10 cellular contexts compared by ENCODE assay signal in the genomic region with DNA sequence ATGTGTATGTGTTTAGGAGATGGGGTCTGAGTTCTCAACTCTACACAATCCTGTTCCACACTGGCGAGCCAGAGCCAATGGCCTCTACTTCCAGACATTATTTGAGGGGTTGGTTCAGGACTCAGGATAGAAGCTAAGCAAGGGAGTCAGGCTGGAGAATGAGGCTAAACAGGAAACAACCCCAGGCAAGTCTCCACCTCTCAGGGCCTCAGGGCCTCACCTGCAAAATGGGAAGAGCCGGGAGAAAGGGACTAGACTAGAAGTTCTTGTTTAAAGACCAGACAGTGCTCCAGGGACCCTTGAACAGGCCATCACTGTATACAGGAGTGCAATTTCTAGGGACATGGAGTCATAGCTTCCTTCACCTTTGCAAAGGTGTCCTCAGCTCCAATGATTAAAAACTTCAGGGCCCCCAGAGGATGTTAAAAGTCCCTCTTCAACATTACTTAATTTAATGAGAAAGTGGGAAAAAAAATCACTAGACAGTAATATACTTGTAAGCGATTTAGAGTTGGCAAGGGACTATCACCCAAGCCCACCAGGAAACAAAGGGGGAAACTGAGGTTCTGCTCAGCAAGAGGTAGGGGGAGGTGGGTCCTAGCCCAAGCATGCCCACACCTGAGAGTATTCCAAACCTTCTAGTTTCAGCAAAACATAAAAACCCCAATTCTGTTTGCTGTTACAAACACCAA. TPM values are rescaled to one million over a fixed set of nuclear protein-coding genes. Genes with fewer than 3 reads are reported as not detected.
DNase-seq lines count a peak whose midpoint lies in the region; TF ChIP-seq lines count a peak whose summit lies in the region.
"Had no signal": no experiment of that assay in that cellular context is flagged by ENCODE, and none has a peak within 500 bp of the region (broad histone marks: within the 10 kb centered on the region; RNA-seq: fewer than 3 reads in every experiment).

No MANE protein-coding gene starts in this region.

- peaks cover 43% of the 10 kb centered on the region for H3K4me1 Mint-ChIP-seq in activated CD4-positive, alpha-beta memory T cell treated with anti-CD3 and anti-CD28 coated beads for 36 hours (ENCODE audit: low read depth)
- H3K4me1 Mint-ChIP-seq in activated CD4-positive, alpha-beta memory T cell treated with anti-CD3 and anti-CD28 coated beads, Interleukin-2, amount 10 ng/mL, durations not matched to agents 7 days and 5 days: peaks cover 48% of the 10 kb centered on the region
- peaks cover 76% of the 10 kb centered on the region for H3K4me1 Mint-ChIP-seq in chondrocyte (ENCODE audit: low read depth)

- no peaks in the 10 kb centered on the region for H3K9me3 Mint-ChIP-seq in activated CD4-positive, alpha-beta memory T cell treated with anti-CD3 and anti-CD28 coated beads for 36 hours
- H3K9me3 Mint-ChIP-seq in activated CD4-positive, alpha-beta memory T cell treated with anti-CD3 and anti-CD28 coated beads, Interleukin-2, amount 10 ng/mL, durations not matched to agents 7 days and 5 days: no peaks in the 10 kb centered on the region
- H3K9me3 Mint-ChIP-seq in chondrocyte (ENCODE audit: low read depth): no peaks in the 10 kb centered on the region

- DNase-seq in activated CD4-positive, alpha-beta memory T cell treated with anti-CD3 and anti-CD28 coated beads for 36 hours: no peak
- DNase-seq in activated CD4-positive, alpha-beta memory T cell treated with anti-CD3 and anti-CD28 coated beads, Interleukin-2, amount 10 ng/mL, durations not matched to agents 7 days and 5 days: no peak
- no peak for DNase-seq in chondrocyte (ENCODE audit: low spot score)
- DNase-seq in thyroid gland: no peak
- no peak for DNase-seq in NCI-H2107 treated with DMSO at 0.1 percent for 48 hours (lab: John Stamatoyannopoulos, UW; ENCODE audit: unreplicated experiment)
- no peak for DNase-seq in SKM-1 treated with dmso at 0.1 percent for 144 hours (lab: John Stamatoyannopoulos, UW; ENCODE audit: unreplicated experiment)
- no peak for DNase-seq in NCI-H1694 (lab: John Stamatoyannopoulos, UW)
- DNase-seq: cerebellar nuclear complex, NCI-H524 treated with DMSO at 0.1 percent for 48 hours had no signal

- H3K9me3 ChIP-seq in muscle layer of colon (ENCODE audit: low read length) (no peaks in the 10 kb centered on the region), thyroid gland (no peaks in the 10 kb centered on the region)

- no peak for TF ChIP-seq CTCF in chondrocyte (IDR thresholded peaks at IDR 0.05)
- no peak for TF ChIP-seq CTCF in thyroid gland (IDR thresholded peaks at IDR 0.05)

- peaks cover 4% of the 10 kb centered on the region for H3K36me3 Mint-ChIP-seq in activated CD4-positive, alpha-beta memory T cell treated with anti-CD3 and anti-CD28 coated beads for 36 hours
- peaks cover 29% of the 10 kb centered on the region for H3K36me3 Mint-ChIP-seq in activated CD4-positive, alpha-beta memory T cell treated with anti-CD3 and anti-CD28 coated beads, Interleukin-2, amount 10 ng/mL, durations not matched to agents 7 days and 5 days (ENCODE audit: low read depth)
- peaks cover 6% of the 10 kb centered on the region for H3K36me3 Mint-ChIP-seq in chondrocyte (ENCODE audit: low read depth)

- no peaks in the 10 kb centered on the region for H3K27me3 Mint-ChIP-seq in activated CD4-positive, alpha-beta memory T cell treated with anti-CD3 and anti-CD28 coated beads for 36 hours
- H3K27me3 Mint-ChIP-seq in activated CD4-positive, alpha-beta memory T cell treated with anti-CD3 and anti-CD28 coated beads, Interleukin-2, amount 10 ng/mL, durations not matched to agents 7 days and 5 days: no peaks in the 10 kb centered on the region
- H3K27me3 Mint-ChIP-seq in chondrocyte (ENCODE audit: low read depth): no peaks in the 10 kb centered on the region

- no peak for TF ChIP-seq POLR2A in thyroid gland (IDR thresholded peaks at IDR 0.05)

- peak overlapping the region; percentile 25 for H3K27ac Mint-ChIP-seq in activated CD4-positive, alpha-beta memory T cell treated with anti-CD3 and anti-CD28 coated beads for 36 hours
- H3K27ac Mint-ChIP-seq in activated CD4-positive, alpha-beta memory T cell treated with anti-CD3 and anti-CD28 coated beads, Interleukin-2, amount 10 ng/mL, durations not matched to agents 7 days and 5 days: no peak overlapping the region
- peak overlapping the region; percentile 99 for H3K27ac Mint-ChIP-seq in chondrocyte (ENCODE audit: unreplicated experiment)

- H3K36me3 ChIP-seq in muscle layer of colon (ENCODE audit: insufficient read depth, low read length) (peaks cover 6% of the 10 kb centered on the region), thyroid gland (no peaks in the 10 kb centered on the region)

- H3K27ac ChIP-seq in muscle layer of colon (ENCODE audit: low read depth, low read length) (peak overlapping the region; percentile 80), thyroid gland (peak overlapping the region; percentile 99 to 100 (median 100))

- intact Hi-C loops in activated CD4-positive, alpha-beta memory T cell treated with anti-CD3 and anti-CD28 coated beads for 36 hours (cut with micrococcal nuclease): no loop called here
- intact Hi-C loops in thyroid gland (cut with DNase I): loop anchor here (5.0 kb wide), 1 partner anchor 43 kb away; a partner anchor contains a TSS

- H3K4me3 Mint-ChIP-seq in activated CD4-positive, alpha-beta memory T cell treated with anti-CD3 and anti-CD28 coated beads for 36 hours: no peak overlapping the region
- no peak overlapping the region for H3K4me3 Mint-ChIP-seq in activated CD4-positive, alpha-beta memory T cell treated with anti-CD3 and anti-CD28 coated beads, Interleukin-2, amount 10 ng/mL, durations not matched to agents 7 days and 5 days
- no peak overlapping the region for H3K4me3 Mint-ChIP-seq in chondrocyte (ENCODE audit: unreplicated experiment)

- CTCF ChIA-PET in activated CD4-positive, alpha-beta memory T cell treated with anti-CD3 and anti-CD28 coated beads for 36 hours (lab: Charles Lee): no interaction called here
- CTCF ChIA-PET in activated CD4-positive, alpha-beta memory T cell treated with anti-CD3 and anti-CD28 coated beads, Interleukin-2, amount 10 ng/mL, durations not matched to agents 7 days and 5 days (lab: Charles Lee): no interaction called here

- POLR2A ChIA-PET in activated CD4-positive, alpha-beta memory T cell treated with anti-CD3 and anti-CD28 coated beads for 36 hours (lab: Charles Lee): no interaction called here
- POLR2A ChIA-PET in activated CD4-positive, alpha-beta memory T cell treated with anti-CD3 and anti-CD28 coated beads, Interleukin-2, amount 10 ng/mL, durations not matched to agents 7 days and 5 days (lab: Charles Lee): no interaction called here

- H3K9ac ChIP-seq in muscle layer of colon (ENCODE audit: low read length): no peak overlapping the region

- 98 to 100% methylated on average over 3 of the region's 3 CpGs for WGBS in thyroid gland, 2 donors

- no peaks in the 10 kb centered on the region for H3K27me3 ChIP-seq in muscle layer of colon (ENCODE audit: control insufficient read depth in 1 of 2, insufficient read depth in 2 of 2, low read length in 2 of 2)
- H3K27me3 ChIP-seq in thyroid gland: no peaks in the 10 kb centered on the region

- H3K4me1 ChIP-seq in muscle layer of colon (ENCODE audit: insufficient read depth, low read length): peaks cover 62% of the 10 kb centered on the region
- peaks cover 64 to 94% of the 10 kb centered on the region in 2 donors for H3K4me1 ChIP-seq in thyroid gland

- H3K4me3 ChIP-seq in muscle layer of colon (ENCODE audit: low read depth in 1 of 2, low read length in 2 of 2): no peak overlapping the region
- H3K4me3 ChIP-seq in thyroid gland (replicated peaks in 1 of 3): no peak overlapping the region

RNA-seq across cellular contexts. Expression of a gene that starts 41.7 kb away (rescaled TPM):
- total RNA-seq in activated CD4-positive, alpha-beta memory T cell treated with anti-CD3 and anti-CD28 coated beads for 36 hours: 10 to 100 TPM; 28.1 to 29.6 TPM
- 10 to 100 TPM; 37.8 to 44.2 TPM for total RNA-seq in activated CD4-positive, alpha-beta memory T cell treated with anti-CD3 and anti-CD28 coated beads, Interleukin-2, amount 10 ng/mL, durations not matched to agents 7 days and 5 days
- total RNA-seq in chondrocyte: 31.9 to 35.0 TPM (median 33.8 TPM) in 3 replicates
- 10 to 100 TPM; 29.7 to 42.4 (median 30.9) TPM for total RNA-seq in thyroid gland
